ENCODE assay signal across 11 cellular contexts in the genomic region with DNA sequence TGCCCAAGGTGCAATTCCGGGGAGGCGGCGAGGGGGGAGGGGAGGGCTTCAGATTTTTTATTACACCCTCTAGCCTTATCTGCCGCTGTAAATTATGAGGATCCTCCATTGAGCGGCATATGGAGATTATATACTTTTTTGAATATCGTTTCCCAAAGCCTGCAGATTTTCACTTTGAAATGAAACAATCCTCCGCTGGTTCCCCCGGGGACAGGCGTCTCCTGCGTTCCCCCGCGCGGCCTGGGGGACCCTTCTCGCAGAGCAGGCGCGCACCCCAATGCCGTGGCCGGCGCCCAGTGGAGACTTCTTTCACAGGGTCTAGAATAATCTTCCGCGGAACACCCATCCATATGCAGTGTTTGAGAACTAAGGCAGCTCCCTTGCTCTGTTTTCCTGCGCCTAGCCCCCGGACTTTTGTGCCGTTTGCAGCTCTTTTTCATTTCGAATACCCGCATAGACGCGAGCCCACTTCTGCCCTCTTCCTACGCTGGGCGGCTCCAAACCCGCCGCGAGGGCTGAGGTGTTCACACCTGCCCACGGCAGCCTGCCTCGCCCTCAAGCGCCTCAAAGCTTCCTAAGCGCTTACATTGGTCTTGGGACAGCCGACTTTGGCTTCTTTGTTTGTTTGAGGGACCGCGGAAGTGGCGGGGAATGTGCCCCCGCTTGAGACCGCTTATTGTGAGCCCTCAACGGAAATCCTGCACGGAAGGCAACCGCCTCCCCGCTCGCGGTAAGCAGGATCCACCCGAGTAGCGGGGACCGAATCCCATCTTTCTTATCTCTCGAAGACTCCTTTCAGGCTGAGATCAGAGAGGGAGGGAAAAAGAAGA. TPM values are rescaled to one million over a fixed set of nuclear protein-coding genes. Genes with fewer than 3 reads are reported as not detected.
DNase-seq lines count a peak whose midpoint lies in the region; ATAC-seq and TF ChIP-seq lines count a peak whose summit lies in the region.
"Had no signal": no experiment of that assay in that cellular context is flagged by ENCODE, and none has a peak within 500 bp of the region (broad histone marks: within the 10 kb centered on the region; RNA-seq: fewer than 3 reads in every experiment).

No MANE protein-coding gene starts in this region.

- peaks cover 4% of the 10 kb centered on the region for H3K4me1 ChIP-seq in CD8-positive, alpha-beta T cell (ENCODE audit: insufficient read depth, low read length)
- H3K4me1 ChIP-seq in HUES64 (ENCODE audit: insufficient read depth, low read length), result peaks cover 60% of the 10 kb centered on the region
- no peaks in the 10 kb centered on the region for H3K4me1 ChIP-seq in fibroblast of lung (ENCODE audit: control insufficient read depth, extremely low read depth, insufficient read depth, low read length)
- H3K4me1 ChIP-seq in parathyroid adenoma, result no peaks in the 10 kb centered on the region
- H3K4me1 ChIP-seq: SJSA1 had no signal

- no peak for ATAC-seq in CD8-positive, alpha-beta T cell
- ATAC-seq in HG02678 (IDR thresholded peaks at IDR 0.05; ENCODE audit: unreplicated experiment) (no peak), GM21381 (IDR thresholded peaks at IDR 0.05; ENCODE audit: unreplicated experiment) (no peak), GM18511 (IDR thresholded peaks at IDR 0.05; ENCODE audit: unreplicated experiment) (no peak)

- H3K9me3 Mint-ChIP-seq in CD8-positive, alpha-beta T cell, result no peaks in the 10 kb centered on the region

- H3K79me2 ChIP-seq in fibroblast of lung (ENCODE audit: control insufficient read depth, insufficient read depth, low read length) (no peaks in the 10 kb centered on the region), parathyroid adenoma (no peaks in the 10 kb centered on the region)

- intact Hi-C loops in CD8-positive, alpha-beta T cell (cut with DNase I, micrococcal nuclease), result no loop called here

- no peaks in the 10 kb centered on the region for H4K20me1 ChIP-seq in fibroblast of lung (ENCODE audit: control insufficient read depth, extremely low read depth, insufficient read depth, low read length)

- H3K9ac ChIP-seq in HUES64 (ENCODE audit: low read depth, low read length) (no peak overlapping the region), fibroblast of lung (ENCODE audit: insufficient read depth, low read length) (no peak overlapping the region), parathyroid adenoma (no peak overlapping the region)

- H3K36me3 Mint-ChIP-seq in CD8-positive, alpha-beta T cell, result no peaks in the 10 kb centered on the region

- no peaks in the 10 kb centered on the region for H3K36me3 ChIP-seq in CD8-positive, alpha-beta T cell (ENCODE audit: insufficient read depth, low read length)
- H3K36me3 ChIP-seq in HUES64 (ENCODE audit: insufficient read depth, low read length) (no peaks in the 10 kb centered on the region), fibroblast of lung (ENCODE audit: control insufficient read depth, insufficient read depth, low read length) (no peaks in the 10 kb centered on the region), parathyroid adenoma (ENCODE audit: control insufficient read depth, insufficient read depth, low read length) (no peaks in the 10 kb centered on the region)
- H3K36me3 ChIP-seq: SJSA1 had no signal

- peaks cover 67% of the 10 kb centered on the region for H3K27me3 Mint-ChIP-seq in CD8-positive, alpha-beta T cell (ENCODE audit: low read depth)

- CTCF ChIA-PET in CD8-positive, alpha-beta T cell (lab: Charles Lee), result no interaction called here

- peaks cover 13% of the 10 kb centered on the region for H3K4me1 Mint-ChIP-seq in CD8-positive, alpha-beta T cell (ENCODE audit: low read depth)

- no peak overlapping the region for H3K4me3 ChIP-seq in CD8-positive, alpha-beta T cell (ENCODE audit: low read depth, low read length)
- peak overlapping the region; percentile 47 for H3K4me3 ChIP-seq in HUES64 (ENCODE audit: low read length)
- H3K4me3 ChIP-seq in fibroblast of lung (replicated peaks in 1 of 4; ENCODE audit: control extremely low read depth in 1 of 4, insufficient read depth in 1 of 4, low read depth in 3 of 4, low read length in 4 of 4), result no peak overlapping the region
- H3K4me3 ChIP-seq in parathyroid adenoma (ENCODE audit: low read depth, low read length), result no peak overlapping the region
- H3K4me3 ChIP-seq: SJSA1, skin epidermis had no signal

- TF ChIP-seq CTCF in CD8-positive, alpha-beta T cell (IDR thresholded peaks at IDR 0.05), result no peak
- TF ChIP-seq CTCF in fibroblast of lung (conservative IDR thresholded peaks at IDR 0.05 in 1 of 2, IDR thresholded peaks at IDR 0.05 in 1 of 2; ENCODE audit: low read depth in 1 of 2, low read length in 2 of 2) (no peak), parathyroid adenoma (IDR thresholded peaks at IDR 0.05) (no peak)

- H2AFZ ChIP-seq in fibroblast of lung (ENCODE audit: low read length), result no peak overlapping the region
- peak overlapping the region; percentile 59 for H2AFZ ChIP-seq in parathyroid adenoma

- WGBS in HUES64, result 1% methylated on average over 45 of the region's 53 CpGs

- peak overlapping the region; percentile 22 for H3K4me3 Mint-ChIP-seq in CD8-positive, alpha-beta T cell

- POLR2A ChIA-PET in CD8-positive, alpha-beta T cell (lab: Charles Lee), result no interaction called here

- no peak for DNase-seq in CD8-positive, alpha-beta T cell
- DNase-seq in fibroblast of lung (ENCODE audit: low read depth in 2 of 2) (no peak), COLO829 (ENCODE audit: low spot score) (no peak)

- no peak overlapping the region for H3K27ac Mint-ChIP-seq in CD8-positive, alpha-beta T cell

- H3K4me2 ChIP-seq in fibroblast of lung (ENCODE audit: extremely low read depth, insufficient read depth, low read length), result peak overlapping the region; percentile 35
- peak overlapping the region; percentile 26 for H3K4me2 ChIP-seq in parathyroid adenoma (ENCODE audit: low read length)

- no peaks in the 10 kb centered on the region for H3K27me3 ChIP-seq in CD8-positive, alpha-beta T cell (ENCODE audit: insufficient read depth, low read length)
- H3K27me3 ChIP-seq in HUES64 (ENCODE audit: insufficient read depth, low read length) (peaks cover 100% of the 10 kb centered on the region), fibroblast of lung (ENCODE audit: control insufficient read depth, insufficient read depth, low read length) (peaks cover 56% of the 10 kb centered on the region), parathyroid adenoma (ENCODE audit: control insufficient read depth, insufficient read depth, low read length) (peaks cover 10% of the 10 kb centered on the region)

- no peaks in the 10 kb centered on the region for H3K9me3 ChIP-seq in CD8-positive, alpha-beta T cell (ENCODE audit: low read length)
- no peaks in the 10 kb centered on the region for H3K9me3 ChIP-seq in HUES64 (ENCODE audit: insufficient read depth, low read depth, low read length)
- H3K9me3 ChIP-seq in fibroblast of lung (ENCODE audit: control insufficient read depth, insufficient read depth, low read depth, low read length), result no peaks in the 10 kb centered on the region
- H3K9me3 ChIP-seq in parathyroid adenoma (ENCODE audit: control insufficient read depth, low read length), result no peaks in the 10 kb centered on the region
- H3K9me3 ChIP-seq: SJSA1 had no signal

- H3K27ac ChIP-seq in CD8-positive, alpha-beta T cell (ENCODE audit: low read depth, low read length), result no peak overlapping the region
- no peak overlapping the region for H3K27ac ChIP-seq in HUES64 (ENCODE audit: low read depth, low read length)
- H3K27ac ChIP-seq in fibroblast of lung (ENCODE audit: insufficient read depth, low read length), result no peak overlapping the region
- no peak overlapping the region for H3K27ac ChIP-seq in parathyroid adenoma
- H3K27ac ChIP-seq: SJSA1, skin epidermis had no signal

RNA-seq across cellular contexts. Expression of gene SOX14, which starts 7.5 kb away (rescaled TPM):
- total RNA-seq in CD8-positive, alpha-beta T cell, result not detected
- 0.25 TPM for polyA plus RNA-seq in HUES64 (2013, experiment 1 of 2)
- polyA plus RNA-seq in HUES64 (2013, experiment 2 of 2), result 0.44 TPM
- not detected in 2 replicates for total RNA-seq in fibroblast of lung
- not detected in 2 replicates for polyA plus RNA-seq in fibroblast of lung
- polyA plus RNA-seq in fibroblast of lung (2012), result not detected in 2 replicates
- polyA minus RNA-seq in fibroblast of lung (ENCODE audit: low replicate concordance), result not detected in 2 replicates
- total RNA-seq: dermis microvascular lymphatic vessel endothelial cell, SJSA1 had no signal
